Comparison of ENCODE assay signal across 17 cellular contexts in the genomic region with DNA sequence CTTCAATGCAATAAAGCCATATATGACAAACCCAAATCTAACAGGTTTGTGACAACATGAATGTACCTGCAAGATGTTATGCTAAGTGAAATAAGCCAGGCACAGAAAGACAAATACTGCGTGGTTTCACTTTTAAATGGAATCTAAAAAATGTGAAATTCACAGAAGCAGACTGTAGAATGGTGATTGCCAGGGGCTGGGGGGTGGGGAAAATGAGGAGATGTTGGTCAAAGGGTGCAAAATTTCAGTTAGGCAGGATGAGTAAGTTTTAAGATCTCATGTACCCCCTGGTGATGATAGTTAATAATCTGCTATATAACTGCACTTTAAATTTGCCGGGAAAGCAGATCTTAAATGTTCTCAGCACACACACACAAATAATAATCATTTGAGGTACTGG.
"Had no signal": no experiment of that assay in that cellular context is flagged by ENCODE, and none has a peak within 500 bp of the region (broad histone marks: within the 10 kb centered on the region; RNA-seq: fewer than 3 reads in every experiment).

No MANE protein-coding gene starts in this region.

- H3K9me3 Mint-ChIP-seq: activated CD4-positive, alpha-beta memory T cell treated with anti-CD3 and anti-CD28 coated beads, Interleukin-2, amount 10 ng/mL, durations not matched to agents 7 days and 5 days had no signal

- H3K27ac ChIP-seq: gastrocnemius medialis, left ventricle myocardium inferior, neutrophil, tibial artery, uterus had no signal

- H3K4me3 Mint-ChIP-seq: activated CD4-positive, alpha-beta memory T cell treated with anti-CD3 and anti-CD28 coated beads, Interleukin-2, amount 10 ng/mL, durations not matched to agents 7 days and 5 days; activated T-cell treated with anti-CD3 and anti-CD28 coated beads, Interleukin-2, amount 50 U/mL, for 4 hours; effector memory CD8-positive, alpha-beta T cell; memory B cell; naive thymus-derived CD8-positive, alpha-beta T cell; stimulated activated naive B cell treated with anti-CD40 and anti-IgM and Interleukin-4, amounts not matched to agents 10 μg/mL and 1 μg/mL and 100 μg/mL, for 72 hours; WTC11 had no signal

- H3K36me3 Mint-ChIP-seq: activated naive CD4-positive, alpha-beta T cell treated with anti-CD3 and anti-CD28 coated beads, Interleukin-2, amount 50 U/mL, for 72 hours; memory B cell; naive thymus-derived CD8-positive, alpha-beta T cell; stimulated activated naive B cell treated with anti-CD40 and anti-IgM and Interleukin-4, amounts not matched to agents 10 μg/mL and 1 μg/mL and 100 μg/mL, for 72 hours; WTC11 had no signal

- H3K27me3 ChIP-seq: gastrocnemius medialis, neutrophil, tibial artery, uterus had no signal

- H3K27me3 Mint-ChIP-seq: activated CD4-positive, alpha-beta memory T cell treated with anti-CD3 and anti-CD28 coated beads, Interleukin-2, amount 10 ng/mL, durations not matched to agents 7 days and 5 days had no signal

- DNase-seq: activated CD4-positive, alpha-beta memory T cell treated with anti-CD3 and anti-CD28 coated beads, Interleukin-2, amount 10 ng/mL, durations not matched to agents 7 days and 5 days; activated CD4-positive, alpha-beta T cell treated with anti-CD3 and anti-CD28 coated beads for 4 hours; activated gamma-delta T cell; activated T-cell treated with anti-CD3 and anti-CD28 coated beads, Interleukin-2, amount 50 U/mL, for 4 hours; dermis blood vessel endothelial cell; effector memory CD8-positive, alpha-beta T cell; gastrocnemius medialis; left ventricle myocardium inferior; naive thymus-derived CD8-positive, alpha-beta T cell; retina; stimulated activated naive B cell treated with anti-CD40 and anti-IgM and Interleukin-4, amounts not matched to agents 10 μg/mL and 1 μg/mL and 100 μg/mL, for 72 hours; tibial artery; uterus had no signal

- H3K4me3 ChIP-seq: gastrocnemius medialis, left ventricle myocardium inferior, tibial artery, uterus had no signal

- ATAC-seq: activated naive CD4-positive, alpha-beta T cell treated with anti-CD3 and anti-CD28 coated beads, Interleukin-2, amount 50 U/mL, for 72 hours; activated T-cell treated with anti-CD3 and anti-CD28 coated beads, Interleukin-2, amount 50 U/mL, for 4 hours; effector memory CD8-positive, alpha-beta T cell; gastrocnemius medialis; naive thymus-derived CD8-positive, alpha-beta T cell; stimulated activated naive B cell treated with anti-CD40 and anti-IgM and Interleukin-4, amounts not matched to agents 10 μg/mL and 1 μg/mL and 100 μg/mL, for 72 hours; WTC11 had no signal

- H3K4me1 Mint-ChIP-seq: activated CD4-positive, alpha-beta memory T cell treated with anti-CD3 and anti-CD28 coated beads, Interleukin-2, amount 10 ng/mL, durations not matched to agents 7 days and 5 days; memory B cell; naive thymus-derived CD8-positive, alpha-beta T cell; stimulated activated naive B cell treated with anti-CD40 and anti-IgM and Interleukin-4, amounts not matched to agents 10 μg/mL and 1 μg/mL and 100 μg/mL, for 72 hours had no signal

- H3K27ac Mint-ChIP-seq: activated CD4-positive, alpha-beta memory T cell treated with anti-CD3 and anti-CD28 coated beads, Interleukin-2, amount 10 ng/mL, durations not matched to agents 7 days and 5 days; activated naive CD4-positive, alpha-beta T cell treated with anti-CD3 and anti-CD28 coated beads, Interleukin-2, amount 50 U/mL, for 72 hours; effector memory CD8-positive, alpha-beta T cell; memory B cell; stimulated activated naive B cell treated with anti-CD40 and anti-IgM and Interleukin-4, amounts not matched to agents 10 μg/mL and 1 μg/mL and 100 μg/mL, for 72 hours; WTC11 had no signal

- H3K9me3 ChIP-seq: gastrocnemius medialis, neutrophil, uterus had no signal

- H3K4me1 ChIP-seq: gastrocnemius medialis, left ventricle myocardium inferior, tibial artery, uterus had no signal
